Comparison of ENCODE assay signal across 12 cellular contexts in genomic region chr1:150513275-150513885, GRCh38. TPM values are rescaled to one million over a fixed set of nuclear protein-coding genes. Genes with fewer than 3 reads are reported as not detected.
DNase-seq lines count a peak whose midpoint lies in the region; TF ChIP-seq lines count a peak whose summit lies in the region.
"Had no signal": no experiment of that assay in that cellular context is flagged by ENCODE, and none has a peak within 500 bp of the region (broad histone marks: within the 10 kb centered on the region; RNA-seq: fewer than 3 reads in every experiment).

No MANE protein-coding gene starts in this region.

- H3K27me3 ChIP-seq in PC-9 (ENCODE audit: insufficient read depth, low read depth) (no peaks in the 10 kb centered on the region), esophagus (ENCODE audit: control insufficient read depth in 1 of 2, insufficient read depth in 2 of 2, low read length in 2 of 2) (no peaks in the 10 kb centered on the region), osteoblast (ENCODE audit: insufficient read depth, low read length) (no peaks in the 10 kb centered on the region)

- DNase-seq in HCEC 1CT, result peak; percentile 15
- DNase-seq in PC-9, result no peak
- peak; percentile 58 for DNase-seq in osteoblast (ENCODE audit: insufficient read length, low spot score, missing footprints)
- no peak for DNase-seq in activated CD4-positive, alpha-beta T cell treated with anti-CD3 and anti-CD28 coated beads for 4 hours
- no peak for DNase-seq in hippocampal formation (lab: John Stamatoyannopoulos, UW)
- DNase-seq in GM13977 (ENCODE audit: low spot score), result no peak
- DNase-seq in HK-2 (ENCODE audit: unreplicated experiment), result no peak
- DNase-seq: activated CD8-positive, alpha-beta memory T cell treated with anti-CD3 and anti-CD28 coated beads, Interleukin-2, amount 50 U/mL, for 48 hours; NCI-H526 treated with DMSO at 0.1 percent for 48 hours; occipital lobe had no signal

- H3K9me3 ChIP-seq in PC-9 (ENCODE audit: insufficient read depth, low read depth), result no peaks in the 10 kb centered on the region
- no peaks in the 10 kb centered on the region for H3K9me3 ChIP-seq in esophagus (ENCODE audit: control insufficient read depth in 2 of 2, insufficient read depth in 1 of 2, low read depth in 1 of 2, low read length in 1 of 2)
- H3K9me3 ChIP-seq in osteoblast (ENCODE audit: low read depth, low read length), result no peaks in the 10 kb centered on the region
- H3K9me3 ChIP-seq: HAP-1 had no signal

- no peaks in the 10 kb centered on the region for H3K9me2 ChIP-seq in PC-9 (ENCODE audit: insufficient read depth)

- no peak overlapping the region for H3K27ac ChIP-seq in PC-9
- H3K27ac ChIP-seq in esophagus (ENCODE audit: low read depth in 2 of 2, low read length in 1 of 2), result peak overlapping the region; percentile 76 to 93
- no peak overlapping the region for H3K27ac ChIP-seq in osteoblast (ENCODE audit: low read depth, low read length)

- intact Hi-C loops in PC-9 (cut with micrococcal nuclease; ENCODE audit: unreplicated experiment), result no loop called here

- in situ Hi-C loops in GM13977 (cut with MboI; ENCODE audit: low pct_unique_long_range_greater_than_20kb, low sequenced_read_pairs, unreplicated experiment), result no loop called here

- CTCF ChIA-PET in PC-9 (lab: Charles Lee), result interaction anchor here (0.5 to 1.0 kb wide), 2 partner anchors 19 to 442 kb away, joined by 4 to 7 read pairs; no protein-coding TSS in a partner anchor

- H3K4me2 ChIP-seq in PC-9, result peak overlapping the region; percentile 40
- no peak overlapping the region for H3K4me2 ChIP-seq in osteoblast (ENCODE audit: insufficient read depth, low read length)

- H4K20me1 ChIP-seq in PC-9 (ENCODE audit: insufficient read depth) (no peaks in the 10 kb centered on the region), osteoblast (ENCODE audit: insufficient read depth, low read length) (no peaks in the 10 kb centered on the region)

- WGBS in esophagus, 2 donors, result 57 to 63% methylated on average over 8 of the region's 8 CpGs

- BruUV-seq in PC-9 (replicated peaks; lab: Mats Ljungman, UMichigan), result no TSS peak

- H3K36me3 ChIP-seq in PC-9 (ENCODE audit: low read depth) (no peaks in the 10 kb centered on the region), esophagus (ENCODE audit: control insufficient read depth in 2 of 2, insufficient read depth in 2 of 2, low read length in 1 of 2) (peaks cover 0 to 21% of the 10 kb centered on the region in 2 donors), osteoblast (ENCODE audit: insufficient read depth, low read length) (peaks cover 28% of the 10 kb centered on the region)
- H3K36me3 ChIP-seq: HAP-1 had no signal

- H3K79me2 ChIP-seq in PC-9 (ENCODE audit: low read depth) (no peaks in the 10 kb centered on the region), osteoblast (ENCODE audit: insufficient read depth, low read length) (peaks cover 13% of the 10 kb centered on the region)

- H3K4me1 ChIP-seq in PC-9 (replicated peaks; ENCODE audit: insufficient read depth) (peaks cover 22% of the 10 kb centered on the region), esophagus (ENCODE audit: control insufficient read depth in 2 of 2, insufficient read depth in 2 of 2, low read length in 1 of 2) (peaks cover 0 to 11% of the 10 kb centered on the region in 2 donors), osteoblast (ENCODE audit: insufficient read depth, low read length) (peaks cover 19% of the 10 kb centered on the region)

- H3K4me3 ChIP-seq in PC-9 (no peak overlapping the region), esophagus (ENCODE audit: low read depth in 1 of 2, low read length in 2 of 2) (no peak overlapping the region), osteoblast (ENCODE audit: insufficient read depth, low read length) (no peak overlapping the region)
- H3K4me3 ChIP-seq: HAP-1 had no signal

- H2AFZ ChIP-seq in PC-9, result no peak overlapping the region
- H2AFZ ChIP-seq in osteoblast (ENCODE audit: low read length), result no peak overlapping the region

- no peak for TF ChIP-seq CTCF in PC-9 (conservative IDR thresholded peaks at IDR 0.05)
- no peak for TF ChIP-seq CTCF in osteoblast (IDR thresholded peaks at IDR 0.05; ENCODE audit: extremely low read depth, low read depth, low read length)
- TF ChIP-seq CTCF in GM13977 (IDR thresholded peaks at IDR 0.05; ENCODE audit: extremely low read depth, insufficient read depth, missing control alignments), result no peak

- POLR2A ChIA-PET in PC-9 (lab: Charles Lee; ENCODE audit: unreplicated experiment), result interaction anchor here (1.0 kb wide), 1 partner anchor 493 kb away, joined by 4 read pairs; the partner anchor contains the start of gene MINDY1

- peaks cover 9% of the 10 kb centered on the region for H3F3A ChIP-seq in PC-9 (ENCODE audit: insufficient read depth, low read depth)

RNA-seq across cellular contexts. Expression of gene FALEC, which starts 2.2 kb away (rescaled TPM):
- 0.94 and 2.1 TPM in 2 replicates for total RNA-seq in PC-9 (2021)
- 1 to 10 TPM; 2.1 to 4.6 TPM for polyA plus RNA-seq in esophagus
- total RNA-seq in osteoblast, result 0.36 TPM in 1 of 2 replicates, not detected in the other

RNA-seq across cellular contexts. Expression of gene ECM1, which starts 5.5 kb away (rescaled TPM):
- total RNA-seq in PC-9 (2021) (6.3 and 10.3 TPM in 2 replicates), osteoblast (20.9 and 30.0 TPM in 2 replicates)
- polyA plus RNA-seq in esophagus, result 1,000 to 10,000 TPM; 1,189 to 4,054 TPM

RNA-seq across cellular contexts. Expression of gene TARS2, which starts 26.2 kb away (rescaled TPM):
- total RNA-seq in PC-9 (2021) (44.8 and 46.0 TPM in 2 replicates), osteoblast (10.1 and 14.7 TPM in 2 replicates)
- polyA plus RNA-seq in esophagus, result 10 to 100 TPM; 14.1 to 26.7 TPM

RNA-seq across cellular contexts. Expression of gene ADAMTSL4, which starts 35.8 kb away (rescaled TPM):
- 67.9 and 76.7 TPM in 2 replicates for total RNA-seq in PC-9 (2021)
- polyA plus RNA-seq in esophagus, result 100 to 1,000 TPM in 1 of 2 donors, 10 to 100 TPM in 1; 43.2 to 108 TPM
- 3.2 and 5.4 TPM in 2 replicates for total RNA-seq in osteoblast

Comparison
In these comparisons a context has a peak if more than half of its experiments do, and no peak if none do; other contexts are left out.
1. DNase-seq: peak in HCEC 1CT (single experiment) and osteoblast (single experiment); none in PC-9 (0 of 2), activated CD4-positive, alpha-beta T cell treated with anti-CD3 and anti-CD28 coated beads for 4 hours (0 of 2), hippocampal formation (0 of 2), GM13977 (single experiment) and HK-2 (single experiment).
2. H3K27ac ChIP-seq: peak in esophagus (2 of 2); none in PC-9 (single experiment) and osteoblast (single experiment).